In genomic region chr3:58008140-58009025, GRCh38 we compare ENCODE assay signal across 8 cellular contexts. TPM values are rescaled to one million over a fixed set of nuclear protein-coding genes. Genes with fewer than 3 reads are reported as not detected.
A peak's percentile ranks its signal among the peaks of the same experiment; 100 is the strongest.
DNase-seq lines count a peak whose midpoint lies in the region; ATAC-seq and TF ChIP-seq lines count a peak whose summit lies in the region.

Gene FLNB (plus strand): TSS chr3:58008422. CDS start chr3:58008565, 143 bp downstream.

- TF ChIP-seq CTCF in GM10266 (IDR thresholded peaks at IDR 0.05; ENCODE audit: control insufficient read depth, insufficient read depth, low read depth, missing control alignments) = peak; percentile 94

- peak within 1 kb of the TSS; percentile 98 for H3K4me3 ChIP-seq in H7 (ENCODE audit: insufficient read depth, low read depth, low read length)

- H3K36me3 ChIP-seq in H7 (replicated peaks; ENCODE audit: control insufficient read depth, insufficient read depth, low read length) = no peaks in the 10 kb centered on the region; the same call in 1 of the 2 replicates

- no peaks in the 10 kb centered on the region for H3K27me3 ChIP-seq in H7 (ENCODE audit: control insufficient read depth, insufficient read depth, low read length)

- no peak for ATAC-seq in HG03457 (IDR thresholded peaks at IDR 0.05; ENCODE audit: unreplicated experiment)

- DNase-seq in GM10266 (ENCODE audit: extremely low spot score) (peak; percentile 97), H7 (peak; percentile 99), NAMALWA (ENCODE audit: low spot score) (peak; percentile 68), islet precursor cell (peak; percentile 92)
- peak; percentile 78 to 84 (median 79) for DNase-seq in activated CD4-positive, CD25-positive, alpha-beta regulatory T cell (lab: John Stamatoyannopoulos, UW)
- peak; percentile 63 for DNase-seq in central memory CD4-positive, alpha-beta T cell
- peak; percentile 60 to 73 for DNase-seq in stimulated activated CD4-positive, alpha-beta T cell treated with anti-CD3 and anti-CD28 coated beads, Interleukin-15, amount 100 ng/mL, for 1 hour (ENCODE audit: low read depth in 1 of 2, low spot score in 1 of 2)

RNA-seq across cellular contexts. Expression of gene FLNB, which starts in this region (rescaled TPM):
- 75.4 and 116 TPM in 2 replicates for total RNA-seq in H7 (2014; rRNA removed; shearing (Covaris generic))
